8 cellular contexts compared by ENCODE assay signal in genomic region chr5:144028058-144028457, GRCh38.
DNase-seq lines count a peak whose midpoint lies in the region; ATAC-seq and TF ChIP-seq lines count a peak whose summit lies in the region.

No MANE protein-coding gene starts in this region.

- TF ChIP-seq POLR2A in breast epithelium (IDR thresholded peaks at IDR 0.05) = no peak

- H3K27me3 Mint-ChIP-seq in MCF 10A (ENCODE audit: insufficient read depth, unreplicated experiment) = no peaks in the 10 kb centered on the region
- no peaks in the 10 kb centered on the region for H3K27me3 Mint-ChIP-seq in brain
- H3K27me3 Mint-ChIP-seq in activated CD4-positive, alpha-beta memory T cell treated with anti-CD3 and anti-CD28 coated beads for 36 hours = no peaks in the 10 kb centered on the region

- no peaks in the 10 kb centered on the region for H3K36me3 ChIP-seq in breast epithelium

- peak; percentile 45 for DNase-seq in MCF 10A (ENCODE audit: unreplicated experiment)
- no peak for DNase-seq in breast epithelium (ENCODE audit: low spot score in 2 of 2)
- peak; percentile 29 for DNase-seq in inferior parietal cortex (ENCODE audit: extremely low spot score)
- DNase-seq in retina = no peak
- DNase-seq in activated CD4-positive, alpha-beta memory T cell treated with anti-CD3 and anti-CD28 coated beads for 36 hours = no peak
- DNase-seq in epidermal melanocyte (ENCODE audit: insufficient read length, low spot score) = no peak

- POLR2A ChIA-PET in MCF 10A (lab: Yijun Ruan, JAX) = no interaction called here
- POLR2A ChIA-PET in activated CD4-positive, alpha-beta memory T cell treated with anti-CD3 and anti-CD28 coated beads for 36 hours (lab: Charles Lee) = no interaction called here

- no peaks in the 10 kb centered on the region for H3K9me3 ChIP-seq in breast epithelium

- no peak for ATAC-seq in HG02759 (IDR thresholded peaks at IDR 0.05; ENCODE audit: unreplicated experiment)

- BruUV-seq in MCF 10A (replicated peaks; lab: Mats Ljungman, UMichigan) = no TSS peak

- H3K4me1 Mint-ChIP-seq in MCF 10A (ENCODE audit: insufficient read depth, unreplicated experiment) (peaks cover 6% of the 10 kb centered on the region), brain (peaks cover 33% of the 10 kb centered on the region)
- H3K4me1 Mint-ChIP-seq in activated CD4-positive, alpha-beta memory T cell treated with anti-CD3 and anti-CD28 coated beads for 36 hours (ENCODE audit: low read depth) = no peaks in the 10 kb centered on the region

- H3K4me3 ChIP-seq in breast epithelium = no peak overlapping the region

- H3K27me3 ChIP-seq in breast epithelium = no peaks in the 10 kb centered on the region

- H3K27ac ChIP-seq in breast epithelium = peak overlapping the region in 1 of 2 donors; percentile 30

- no peak for TF ChIP-seq CTCF in MCF 10A (IDR thresholded peaks at IDR 0.05; ENCODE audit: unreplicated experiment)
- TF ChIP-seq CTCF in breast epithelium (IDR thresholded peaks at IDR 0.05) = no peak
- TF ChIP-seq CTCF in brain (conservative IDR thresholded peaks at IDR 0.05) = no peak

- H3K9me3 Mint-ChIP-seq in MCF 10A (ENCODE audit: unreplicated experiment) (no peaks in the 10 kb centered on the region), brain (peaks cover 0 to 3% (median 0%) of the 10 kb centered on the region in 5 experiments)
- H3K9me3 Mint-ChIP-seq in activated CD4-positive, alpha-beta memory T cell treated with anti-CD3 and anti-CD28 coated beads for 36 hours = no peaks in the 10 kb centered on the region

- no peak overlapping the region for H3K27ac Mint-ChIP-seq in MCF 10A (ENCODE audit: low read depth, unreplicated experiment)
- H3K27ac Mint-ChIP-seq in brain = peak overlapping the region; percentile 66 to 89 (median 71)
- no peak overlapping the region for H3K27ac Mint-ChIP-seq in activated CD4-positive, alpha-beta memory T cell treated with anti-CD3 and anti-CD28 coated beads for 36 hours

- H3K4me3 Mint-ChIP-seq in MCF 10A (ENCODE audit: unreplicated experiment) (no peak overlapping the region), brain (peak overlapping the region in 3 of 5 experiments; percentile 42 to 56 (median 46))
- no peak overlapping the region for H3K4me3 Mint-ChIP-seq in activated CD4-positive, alpha-beta memory T cell treated with anti-CD3 and anti-CD28 coated beads for 36 hours

- H3K4me1 ChIP-seq in breast epithelium = no peaks in the 10 kb centered on the region

- intact Hi-C loops in MCF 10A (cut with micrococcal nuclease) = no loop called here
- intact Hi-C loops in breast epithelium (cut with DNase I; ENCODE audit: low total_unique reads) = no loop called here
- intact Hi-C loops in activated CD4-positive, alpha-beta memory T cell treated with anti-CD3 and anti-CD28 coated beads for 36 hours (cut with micrococcal nuclease) = no loop called here

- CTCF ChIA-PET in MCF 10A (lab: Yijun Ruan, JAX) = interaction anchor here (0.6 kb wide), 1 partner anchor 19 kb away, joined by 3 read pairs; no protein-coding TSS in a partner anchor
- CTCF ChIA-PET in activated CD4-positive, alpha-beta memory T cell treated with anti-CD3 and anti-CD28 coated beads for 36 hours (lab: Charles Lee) = no interaction called here

- H3K36me3 Mint-ChIP-seq in MCF 10A (ENCODE audit: insufficient read depth, unreplicated experiment) (no peaks in the 10 kb centered on the region), brain (no peaks in the 10 kb centered on the region)
- no peaks in the 10 kb centered on the region for H3K36me3 Mint-ChIP-seq in activated CD4-positive, alpha-beta memory T cell treated with anti-CD3 and anti-CD28 coated beads for 36 hours

Comparison
In these comparisons a context has a peak if more than half of its experiments do, and no peak if none do; other contexts are left out.
1. DNase-seq: peak in MCF 10A (single experiment) and inferior parietal cortex (single experiment); none in breast epithelium (0 of 2), retina (single experiment), activated CD4-positive, alpha-beta memory T cell treated with anti-CD3 and anti-CD28 coated beads for 36 hours (single experiment) and epidermal melanocyte (single experiment).
2. H3K27ac Mint-ChIP-seq: peak in brain (5 of 5); none in MCF 10A (single experiment) and activated CD4-positive, alpha-beta memory T cell treated with anti-CD3 and anti-CD28 coated beads for 36 hours (single experiment).
3. H3K4me3 Mint-ChIP-seq: peak in brain (3 of 5); none in MCF 10A (single experiment) and activated CD4-positive, alpha-beta memory T cell treated with anti-CD3 and anti-CD28 coated beads for 36 hours (single experiment).